In genomic region chr1:39394598-39394997, GRCh38 we compare ENCODE assay signal across 10 cellular contexts.
DNase-seq lines count a peak whose midpoint lies in the region; ATAC-seq, FAIRE-seq and TF ChIP-seq lines count a peak whose summit lies in the region.
"Had no signal": no experiment of that assay in that cellular context is flagged by ENCODE, and none has a peak within 500 bp of the region (broad histone marks: within the 10 kb centered on the region; RNA-seq: fewer than 3 reads in every experiment).

No MANE protein-coding gene starts in this region.

- H3K4me1 ChIP-seq in astrocyte (ENCODE audit: insufficient read depth, low read length) (peaks cover 85% of the 10 kb centered on the region), lung (ENCODE audit: control insufficient read depth in 2 of 2, insufficient read depth in 2 of 2, low read length in 2 of 2) (peaks cover 16 to 55% of the 10 kb centered on the region in 2 donors)

- peaks cover 87% of the 10 kb centered on the region for H3K4me1 Mint-ChIP-seq in astrocyte (ENCODE audit: low read depth, unreplicated experiment)

- H2AFZ ChIP-seq in astrocyte (ENCODE audit: low read depth, low read length) = no peak overlapping the region

- no peak overlapping the region for H3K4me3 ChIP-seq in astrocyte (ENCODE audit: insufficient read depth, low read depth, low read length)
- no peak overlapping the region for H3K4me3 ChIP-seq in lung

- H3K36me3 ChIP-seq in astrocyte (ENCODE audit: insufficient read depth, low read length) (peaks cover 14% of the 10 kb centered on the region), lung (ENCODE audit: control insufficient read depth in 2 of 2, insufficient read depth in 2 of 2, low read length in 2 of 2) (peaks cover 0 to 6% of the 10 kb centered on the region in 2 donors)

- H3K9ac ChIP-seq in astrocyte (ENCODE audit: low read length) = peak overlapping the region; percentile 56

- H3K9me3 ChIP-seq in astrocyte (ENCODE audit: insufficient read depth, low read depth, low read length) = no peaks in the 10 kb centered on the region
- H3K9me3 ChIP-seq in lung (ENCODE audit: control insufficient read depth in 2 of 2, insufficient read depth in 1 of 2, low read length in 1 of 2) = no peaks in the 10 kb centered on the region

- peak overlapping the region; percentile 98 for H3K27ac Mint-ChIP-seq in astrocyte (ENCODE audit: unreplicated experiment)

- TF ChIP-seq CTCF in astrocyte (IDR thresholded peaks at IDR 0.05; ENCODE audit: insufficient read depth, low read depth, low read length) (no peak), lung (IDR thresholded peaks at IDR 0.05; ENCODE audit: control extremely low read depth, extremely low read depth) (no peak)

- DNase-seq in stimulated activated CD4-positive, alpha-beta T cell treated with anti-CD3 and anti-CD28 coated beads, Interleukin-4, amount 100 ng/mL, for 24 hours = peak; percentile 25
- DNase-seq in stimulated activated CD4-positive, alpha-beta T cell treated with anti-CD3 and anti-CD28 coated beads, Interleukin-12 subunit alpha, Interleukin-12 subunit beta, amount 100 ng/mL, for 4 hours = no peak
- DNase-seq in astrocyte (ENCODE audit: low read depth) (no peak), lung (ENCODE audit: low spot score) (no peak), NCI-H2227 (lab: John Stamatoyannopoulos, UW; ENCODE audit: unreplicated experiment) (no peak), HuH-7.5 (ENCODE audit: low spot score) (no peak)
- no peak for DNase-seq in activated CD4-positive, CD25-positive, alpha-beta regulatory T cell treated with anti-CD3 and anti-CD28 coated beads, Interleukin-2, amount 50 U/mL, for 72 hours
- DNase-seq: left cardiac atrium had no signal

- H3K4me3 Mint-ChIP-seq in astrocyte (ENCODE audit: unreplicated experiment) = no peak overlapping the region

- H3K27me3 Mint-ChIP-seq in astrocyte (ENCODE audit: low read depth, unreplicated experiment) = no peaks in the 10 kb centered on the region

- peaks cover 63% of the 10 kb centered on the region for H3K79me2 ChIP-seq in astrocyte (ENCODE audit: insufficient read depth, low read length)

- peak overlapping the region; percentile 84 for H3K27ac ChIP-seq in astrocyte (ENCODE audit: low read depth, low read length)
- peak overlapping the region; percentile 26 to 59 for H3K27ac ChIP-seq in lung (ENCODE audit: low read depth in 1 of 2, low read length in 1 of 2)

- H3K27me3 ChIP-seq in astrocyte (ENCODE audit: insufficient read depth, low read length) (no peaks in the 10 kb centered on the region), lung (ENCODE audit: control insufficient read depth, insufficient read depth) (no peaks in the 10 kb centered on the region)

- no peak for FAIRE-seq in astrocyte (lab: Jason Lieb, UNC)
- FAIRE-seq: HTR-8/SVneo had no signal

- 35 to 50% methylated on average over 3 of the region's 3 CpGs for WGBS in lung, 2 donors

- no peaks in the 10 kb centered on the region for H3K9me3 Mint-ChIP-seq in astrocyte (ENCODE audit: unreplicated experiment)

- peaks cover 12% of the 10 kb centered on the region for H3K36me3 Mint-ChIP-seq in astrocyte (ENCODE audit: low read depth, unreplicated experiment)

- ATAC-seq in lung (ENCODE audit: insufficient read depth, low FRiP score) (no peak), GM18870 (IDR thresholded peaks at IDR 0.05; ENCODE audit: unreplicated experiment) (no peak)

- peak overlapping the region; percentile 74 for H3K4me2 ChIP-seq in astrocyte (ENCODE audit: low read length)

- H4K20me1 ChIP-seq in astrocyte (ENCODE audit: insufficient read depth, low read length) = peaks cover 4% of the 10 kb centered on the region
